In genomic region chr16:56355786-56356275, GRCh38 we compare ENCODE assay signal across 8 cellular contexts.
DNase-seq lines count a peak whose midpoint lies in the region; ATAC-seq and TF ChIP-seq lines count a peak whose summit lies in the region.

No MANE protein-coding gene starts in this region.

- no peak overlapping the region for H3K9ac ChIP-seq in HCT116 (ENCODE audit: low read length)
- no peak overlapping the region for H3K9ac ChIP-seq in smooth muscle cell (ENCODE audit: low read depth)

- H3K4me2 ChIP-seq in HCT116 (ENCODE audit: low read length), result peak overlapping the region; percentile 79
- peak overlapping the region; percentile 82 for H3K4me2 ChIP-seq in smooth muscle cell

- CTCF ChIA-PET in HCT116 (lab: Charles Lee) (interaction anchor here (0.7 to 2.2 kb wide), 21 partner anchors 9 to 891 kb away, joined by 3 to 33 read pairs (median 4); partner anchors contain the start of gene MT2A), activated B cell treated with CpG ODN at 0.5 μM for 24 hours (lab: Charles Lee) (interaction anchor here (0.6 to 2.3 kb wide), 8 partner anchors 13 to 891 kb away, joined by 3 to 11 read pairs (median 4); no protein-coding TSS in a partner anchor)

- H3K4me1 Mint-ChIP-seq in activated B cell treated with CpG ODN at 0.5 μM for 24 hours, result peaks cover 18% of the 10 kb centered on the region

- H3K27me3 Mint-ChIP-seq in activated B cell treated with CpG ODN at 0.5 μM for 24 hours, result no peaks in the 10 kb centered on the region

- H3K4me3 ChIP-seq in HCT116 (replicated peaks in 1 of 2; ENCODE audit: low read depth in 1 of 2, low read length in 2 of 2) (no peak overlapping the region), heart left ventricle (peak overlapping the region in 9 of 12 donors; percentile 40 to 56 (median 52)), smooth muscle cell (peak overlapping the region; percentile 59)

- H3K9me2 ChIP-seq in HCT116 (ENCODE audit: insufficient read depth), result no peaks in the 10 kb centered on the region

- no peak for DNase-seq in HCT116 (ENCODE audit: low read depth, low spot score)
- peak; percentile 6 for DNase-seq in activated B cell treated with CpG ODN at 0.5 μM for 24 hours
- DNase-seq in heart left ventricle, result peak in 2 of 5 donors; percentile 17 to 45
- no peak for DNase-seq in smooth muscle cell (lab: John Stamatoyannopoulos, UW; ENCODE audit: unreplicated experiment)
- DNase-seq in AG08395 (ENCODE audit: low spot score), result no peak
- no peak for DNase-seq in GM20000 (ENCODE audit: low spot score)
- no peak for DNase-seq in A172 (ENCODE audit: low spot score)

- no peaks in the 10 kb centered on the region for H3K9me3 Mint-ChIP-seq in activated B cell treated with CpG ODN at 0.5 μM for 24 hours

- no peaks in the 10 kb centered on the region for H3K27me3 ChIP-seq in HCT116 (ENCODE audit: insufficient read depth, low read length)
- H3K27me3 ChIP-seq in heart left ventricle, result no peaks in the 10 kb centered on the region
- H3K27me3 ChIP-seq in smooth muscle cell (ENCODE audit: low read depth), result no peaks in the 10 kb centered on the region

- TF ChIP-seq POLR2A in HCT116 (IDR thresholded peaks at IDR 0.05; ENCODE audit: borderline replicate concordance, extremely low read depth, insufficient read depth, insufficient read length), result no peak
- TF ChIP-seq POLR2A in heart left ventricle (IDR thresholded peaks at IDR 0.05), result no peak

- no peak overlapping the region for H3K27ac Mint-ChIP-seq in activated B cell treated with CpG ODN at 0.5 μM for 24 hours

- H3K36me3 ChIP-seq in HCT116 (ENCODE audit: control insufficient read depth in 1 of 2, insufficient read depth in 2 of 2, low read length in 2 of 2) (no peaks in the 10 kb centered on the region), heart left ventricle (peaks cover 0 to 10% (median 3%) of the 10 kb centered on the region in 9 donors), smooth muscle cell (ENCODE audit: low read depth) (no peaks in the 10 kb centered on the region)

- no TSS peak for BruUV-seq in HCT116 (replicated peaks; lab: Mats Ljungman, UMichigan)

- H3K9me3 ChIP-seq in HCT116 (ENCODE audit: control insufficient read depth in 1 of 2, insufficient read depth in 1 of 2, low read depth in 1 of 2, low read length in 2 of 2) (no peaks in the 10 kb centered on the region), heart left ventricle (no peaks in the 10 kb centered on the region), smooth muscle cell (replicated peaks; ENCODE audit: low read depth) (no peaks in the 10 kb centered on the region)

- RAD21 ChIA-PET in HCT116 (lab: Charles Lee; ENCODE audit: low non-redundant PET in 1 of 2, low total read pairs in 2 of 2, uncharacterized antibody in 2 of 2, unreplicated experiment in 2 of 2), result interaction anchor here (1.3 kb wide), 2 partner anchors 23 to 346 kb away, joined by 3 to 5 read pairs; no protein-coding TSS in a partner anchor

- POLR2A ChIA-PET in HCT116 (lab: Charles Lee), result interaction anchor here (1.0 kb wide), 1 partner anchor 95 kb away, joined by 4 read pairs; the partner anchor contains the start of gene NUDT21
- POLR2A ChIA-PET in activated B cell treated with CpG ODN at 0.5 μM for 24 hours (lab: Charles Lee), result interaction anchor here (0.7 kb wide), 1 partner anchor 66 kb away, joined by 3 read pairs; no protein-coding TSS in a partner anchor

- H4K20me1 ChIP-seq in HCT116 (ENCODE audit: insufficient read depth), result no peaks in the 10 kb centered on the region
- H4K20me1 ChIP-seq in smooth muscle cell (ENCODE audit: low read depth), result no peaks in the 10 kb centered on the region

- ATAC-seq in HCT116, result no peak
- no peak for ATAC-seq in activated B cell treated with CpG ODN at 0.5 μM for 24 hours (ENCODE audit: low read depth)
- no peak for ATAC-seq in heart left ventricle
- ATAC-seq in GM21576 (IDR thresholded peaks at IDR 0.05; ENCODE audit: unreplicated experiment), result no peak

- 75 to 82% (median 77%) methylated on average over 14 of the region's 14 CpGs for WGBS in heart left ventricle, 4 donors
- 82% methylated on average over 14 of the region's 14 CpGs for WGBS in smooth muscle cell (ENCODE audit: low lambda C conversion rate)

- peaks cover 6% of the 10 kb centered on the region for H3F3A ChIP-seq in smooth muscle cell (ENCODE audit: low read depth)

- H3K4me3 Mint-ChIP-seq in activated B cell treated with CpG ODN at 0.5 μM for 24 hours, result no peak overlapping the region

- H3K27ac ChIP-seq in HCT116 (ENCODE audit: low read depth, low read length) (no peak overlapping the region), heart left ventricle (peak overlapping the region in 6 of 12 donors; percentile 28 to 74 (median 53)), smooth muscle cell (ENCODE audit: low read depth) (no peak overlapping the region)

- peaks cover 10% of the 10 kb centered on the region for H3K36me3 Mint-ChIP-seq in activated B cell treated with CpG ODN at 0.5 μM for 24 hours (ENCODE audit: low read depth)

- H3K79me2 ChIP-seq in HCT116 (ENCODE audit: insufficient read depth, low read length) (no peaks in the 10 kb centered on the region), smooth muscle cell (ENCODE audit: low read depth) (no peaks in the 10 kb centered on the region)

- no peak for TF ChIP-seq RAD21 in HCT116 (IDR thresholded peaks at IDR 0.05; ENCODE audit: low read depth)

- peaks cover 13 to 16% of the 10 kb centered on the region in 2 experiments; a peak in 3 of 4 replicates for H3K4me1 ChIP-seq in HCT116 (ENCODE audit: control insufficient read depth in 1 of 2, insufficient read depth in 2 of 2, low read length in 2 of 2)
- H3K4me1 ChIP-seq in heart left ventricle, result peaks cover 0 to 14% (median 8%) of the 10 kb centered on the region in 12 donors
- H3K4me1 ChIP-seq in smooth muscle cell (ENCODE audit: low read depth), result peaks cover 27% of the 10 kb centered on the region

- no peak for TF ChIP-seq CTCF in HCT116 (IDR thresholded peaks at IDR 0.05 in 2 of 3, conservative IDR thresholded peaks at IDR 0.05 in 1 of 3; ENCODE audit: borderline replicate concordance in 1 of 3, insufficient read depth in 1 of 3, low read depth in 2 of 3, low read length in 2 of 3)
- no peak for TF ChIP-seq CTCF in activated B cell treated with CpG ODN at 0.5 μM for 24 hours (IDR thresholded peaks at IDR 0.05)
- TF ChIP-seq CTCF in heart left ventricle (IDR thresholded peaks at IDR 0.05), result no peak
- no peak for TF ChIP-seq CTCF in smooth muscle cell (IDR thresholded peaks at IDR 0.05; ENCODE audit: borderline replicate concordance, insufficient read depth, poor library complexity, severe bottlenecking)
- TF ChIP-seq CTCF in GM20000 (IDR thresholded peaks at IDR 0.05; ENCODE audit: extremely low read depth, missing control alignments), result no peak

- intact Hi-C loops in HCT116 (cut with micrococcal nuclease) (loop anchor here (1.0 kb wide), 1 partner anchor 24 kb away; no protein-coding TSS in a partner anchor), activated B cell treated with CpG ODN at 0.5 μM for 24 hours (cut with micrococcal nuclease) (loop anchor here (1.0 to 10.0 kb wide), 3 partner anchors 349 to 891 kb away; no protein-coding TSS in a partner anchor), heart left ventricle (cut with DNase I) (loop anchor here in 1 of 10 donors (1.0 kb wide), 1 partner anchor 24 kb away; no protein-coding TSS in a partner anchor)

- H2AFZ ChIP-seq in HCT116 (ENCODE audit: low read depth, low read length, poor library complexity, severe bottlenecking) (peak overlapping the region; percentile 58), smooth muscle cell (ENCODE audit: low read depth) (peak overlapping the region; percentile 78)

TF ChIP-seq in HCT116, 20 proteins besides CTCF, POLR2A, EP300 and RAD21 (continues in another document):
- no peak for TF ChIP-seq REST (IDR thresholded peaks at IDR 0.05; ENCODE audit: low read depth)
- TF ChIP-seq JUND (IDR thresholded peaks at IDR 0.05), result no peak
- no peak for TF ChIP-seq TCF7L2 (IDR thresholded peaks at IDR 0.05; ENCODE audit: borderline replicate concordance, extremely low read depth, insufficient read depth, insufficient read length)
- no peak for TF ChIP-seq SRF (IDR thresholded peaks at IDR 0.05; ENCODE audit: low read depth)
- no peak for TF ChIP-seq SIN3A (IDR thresholded peaks at IDR 0.05; ENCODE audit: low read depth)
- TF ChIP-seq ATF3 (IDR thresholded peaks at IDR 0.05), result no peak
- no peak for TF ChIP-seq MAX (IDR thresholded peaks at IDR 0.05)
- TF ChIP-seq CBX3 (IDR thresholded peaks at IDR 0.05; ENCODE audit: low read depth), result no peak
- no peak for TF ChIP-seq ZFX (IDR thresholded peaks at IDR 0.05)
- TF ChIP-seq FOSL1 (IDR thresholded peaks at IDR 0.05; ENCODE audit: low read depth), result no peak
- no peak for TF ChIP-seq EZH2phosphoT487 (IDR thresholded peaks at IDR 0.05; ENCODE audit: borderline replicate concordance)

Comparison
In these comparisons a context has a peak if more than half of its experiments do, and no peak if none do; other contexts are left out.
1. H3K4me3 ChIP-seq: peak in heart left ventricle (9 of 12) and smooth muscle cell (single experiment); none in HCT116 (0 of 2).